In the genomic region with DNA sequence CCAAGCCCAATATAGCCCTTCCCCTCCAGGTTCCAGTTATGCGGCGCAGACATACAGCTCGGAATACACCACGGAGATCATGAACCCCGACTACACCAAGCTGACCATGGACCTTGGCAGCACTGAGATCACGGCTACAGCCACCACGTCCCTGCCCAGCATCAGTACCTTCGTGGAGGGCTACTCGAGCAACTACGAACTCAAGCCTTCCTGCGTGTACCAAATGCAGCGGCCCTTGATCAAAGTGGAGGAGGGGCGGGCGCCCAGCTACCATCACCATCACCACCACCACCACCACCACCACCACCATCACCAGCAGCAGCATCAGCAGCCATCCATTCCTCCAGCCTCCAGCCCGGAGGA, we compare ENCODE assay signal across 1 cellular context.
TF ChIP-seq lines count a peak whose summit lies in the region.

No MANE protein-coding gene starts in this region.

TF ChIP-seq in WTC11, 78 proteins besides CTCF, POLR2A, EP300 and RAD21 (continued from another document):
- TF ChIP-seq, protein P1, sequence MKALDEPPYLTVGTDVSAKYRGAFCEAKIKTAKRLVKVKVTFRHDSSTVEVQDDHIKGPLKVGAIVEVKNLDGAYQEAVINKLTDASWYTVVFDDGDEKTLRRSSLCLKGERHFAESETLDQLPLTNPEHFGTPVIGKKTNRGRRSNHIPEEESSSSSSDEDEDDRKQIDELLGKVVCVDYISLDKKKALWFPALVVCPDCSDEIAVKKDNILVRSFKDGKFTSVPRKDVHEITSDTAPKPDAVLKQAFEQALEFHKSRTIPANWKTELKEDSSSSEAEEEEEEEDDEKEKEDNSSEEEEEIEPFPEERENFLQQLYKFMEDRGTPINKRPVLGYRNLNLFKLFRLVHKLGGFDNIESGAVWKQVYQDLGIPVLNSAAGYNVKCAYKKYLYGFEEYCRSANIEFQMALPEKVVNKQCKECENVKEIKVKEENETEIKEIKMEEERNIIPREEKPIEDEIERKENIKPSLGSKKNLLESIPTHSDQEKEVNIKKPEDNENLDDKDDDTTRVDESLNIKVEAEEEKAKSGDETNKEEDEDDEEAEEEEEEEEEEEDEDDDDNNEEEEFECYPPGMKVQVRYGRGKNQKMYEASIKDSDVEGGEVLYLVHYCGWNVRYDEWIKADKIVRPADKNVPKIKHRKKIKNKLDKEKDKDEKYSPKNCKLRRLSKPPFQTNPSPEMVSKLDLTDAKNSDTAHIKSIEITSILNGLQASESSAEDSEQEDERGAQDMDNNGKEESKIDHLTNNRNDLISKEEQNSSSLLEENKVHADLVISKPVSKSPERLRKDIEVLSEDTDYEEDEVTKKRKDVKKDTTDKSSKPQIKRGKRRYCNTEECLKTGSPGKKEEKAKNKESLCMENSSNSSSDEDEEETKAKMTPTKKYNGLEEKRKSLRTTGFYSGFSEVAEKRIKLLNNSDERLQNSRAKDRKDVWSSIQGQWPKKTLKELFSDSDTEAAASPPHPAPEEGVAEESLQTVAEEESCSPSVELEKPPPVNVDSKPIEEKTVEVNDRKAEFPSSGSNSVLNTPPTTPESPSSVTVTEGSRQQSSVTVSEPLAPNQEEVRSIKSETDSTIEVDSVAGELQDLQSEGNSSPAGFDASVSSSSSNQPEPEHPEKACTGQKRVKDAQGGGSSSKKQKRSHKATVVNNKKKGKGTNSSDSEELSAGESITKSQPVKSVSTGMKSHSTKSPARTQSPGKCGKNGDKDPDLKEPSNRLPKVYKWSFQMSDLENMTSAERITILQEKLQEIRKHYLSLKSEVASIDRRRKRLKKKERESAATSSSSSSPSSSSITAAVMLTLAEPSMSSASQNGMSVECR (CRISPR knock-in tag; IDR thresholded peaks at IDR 0.05; ENCODE audit: borderline replicate concordance) = no peak
- TF ChIP-seq ZNF121 (CRISPR knock-in tag; IDR thresholded peaks at IDR 0.05) = no peak
